8 cellular contexts compared by ENCODE assay signal in genomic region chr13:78659450-78660110, GRCh38. TPM values are rescaled to one million over a fixed set of nuclear protein-coding genes. Genes with fewer than 3 reads are reported as not detected.
DNase-seq lines count a peak whose midpoint lies in the region; ATAC-seq and TF ChIP-seq lines count a peak whose summit lies in the region.

No MANE protein-coding gene starts in this region.

- peaks cover 43% of the 10 kb centered on the region for H3K4me1 Mint-ChIP-seq in CD4-positive, alpha-beta T cell (ENCODE audit: low read depth)
- H3K4me1 Mint-ChIP-seq in endodermal cell: peaks cover 36% of the 10 kb centered on the region
- H3K4me1 Mint-ChIP-seq in naive thymus-derived CD8-positive, alpha-beta T cell: peaks cover 28 to 43% (median 40%) of the 10 kb centered on the region in 4 donors

- CTCF ChIA-PET in CD4-positive, alpha-beta T cell (lab: Charles Lee): no interaction called here

- H2AFZ ChIP-seq in OCI-LY3 (ENCODE audit: low read depth, low read length): peak overlapping the region; percentile 82

- H3K9me3 ChIP-seq in CD4-positive, alpha-beta T cell (ENCODE audit: control insufficient read depth, low read length): no peaks in the 10 kb centered on the region
- no peaks in the 10 kb centered on the region for H3K9me3 ChIP-seq in OCI-LY3 (ENCODE audit: insufficient read depth, low read length)
- H3K9me3 ChIP-seq in endodermal cell (ENCODE audit: control insufficient read depth, low read length): no peaks in the 10 kb centered on the region

- H3K4me1 ChIP-seq in OCI-LY3 (ENCODE audit: low read length) (peaks cover 17% of the 10 kb centered on the region), endodermal cell (ENCODE audit: control insufficient read depth, insufficient read depth, low read length) (no peaks in the 10 kb centered on the region)

- peak overlapping the region; percentile 77 for H3K4me2 ChIP-seq in OCI-LY3 (ENCODE audit: low read length)

- H3K4me3 ChIP-seq in OCI-LY3 (ENCODE audit: low read length) (peak overlapping the region; percentile 85), endodermal cell (ENCODE audit: low read length) (no peak overlapping the region)

- ATAC-seq in CD4-positive, alpha-beta T cell (ENCODE audit: poor library complexity): peak; percentile 31
- no peak for ATAC-seq in naive thymus-derived CD8-positive, alpha-beta T cell

- peaks cover 30% of the 10 kb centered on the region for H4K20me1 ChIP-seq in OCI-LY3 (ENCODE audit: insufficient read depth, low read length)

- no peak for TF ChIP-seq CTCF in CD4-positive, alpha-beta T cell (IDR thresholded peaks at IDR 0.05)
- TF ChIP-seq CTCF in OCI-LY3 (IDR thresholded peaks at IDR 0.05; ENCODE audit: low read depth, low read length): no peak
- TF ChIP-seq CTCF in endodermal cell (conservative IDR thresholded peaks at IDR 0.05): no peak

- peaks cover 43% of the 10 kb centered on the region for H3K79me2 ChIP-seq in OCI-LY3 (ENCODE audit: low read length)

- H3K36me3 ChIP-seq in OCI-LY3 (replicated peaks; ENCODE audit: low read depth, low read length) (peaks cover 11% of the 10 kb centered on the region), endodermal cell (ENCODE audit: control insufficient read depth, insufficient read depth, low read length) (no peaks in the 10 kb centered on the region)

- 92 to 94% methylated on average over 8 to 16 of the region's 17 CpGs for WGBS in endodermal cell (ENCODE audit: insufficient coverage in 1 of 2, insufficient read length in 1 of 2), 2 experiments

- H3K36me3 Mint-ChIP-seq in CD4-positive, alpha-beta T cell (ENCODE audit: low read depth): peaks cover 36% of the 10 kb centered on the region
- peaks cover 10% of the 10 kb centered on the region for H3K36me3 Mint-ChIP-seq in endodermal cell (ENCODE audit: low read depth)
- H3K36me3 Mint-ChIP-seq in naive thymus-derived CD8-positive, alpha-beta T cell: peaks cover 0 to 11% (median 4%) of the 10 kb centered on the region in 3 donors

- POLR2A ChIA-PET in CD4-positive, alpha-beta T cell (lab: Charles Lee): interaction anchor here (0.6 to 1.4 kb wide), 4 partner anchors 9 to 822 kb away, joined by 3 to 5 read pairs (median 4); partner anchors contain the start of gene NDFIP2
- POLR2A ChIA-PET in naive thymus-derived CD8-positive, alpha-beta T cell (lab: Charles Lee): interaction anchor here (0.7 to 0.9 kb wide), 2 partner anchors 54 to 746 kb away, joined by 3 read pairs; partner anchors contain the start of gene RBM26

- peak overlapping the region; percentile 91 for H3K27ac Mint-ChIP-seq in CD4-positive, alpha-beta T cell
- no peak overlapping the region for H3K27ac Mint-ChIP-seq in endodermal cell
- peak overlapping the region; percentile 49 to 99 (median 97) for H3K27ac Mint-ChIP-seq in naive thymus-derived CD8-positive, alpha-beta T cell

- peak overlapping the region; percentile 98 for H3K4me3 Mint-ChIP-seq in CD4-positive, alpha-beta T cell
- H3K4me3 Mint-ChIP-seq in endodermal cell: peak overlapping the region; percentile 93
- peak overlapping the region; percentile 95 to 100 (median 99) for H3K4me3 Mint-ChIP-seq in naive thymus-derived CD8-positive, alpha-beta T cell

- peak overlapping the region; percentile 89 for H3K9ac ChIP-seq in OCI-LY3 (ENCODE audit: low read length)
- H3K9ac ChIP-seq in endodermal cell (ENCODE audit: extremely low read depth, low read length, poor library complexity, severe bottlenecking): no peak overlapping the region

- no peaks in the 10 kb centered on the region for H3K27me3 Mint-ChIP-seq in CD4-positive, alpha-beta T cell
- H3K27me3 Mint-ChIP-seq in endodermal cell (ENCODE audit: insufficient read depth): peaks cover 44% of the 10 kb centered on the region
- H3K27me3 Mint-ChIP-seq in naive thymus-derived CD8-positive, alpha-beta T cell: peaks cover 0 to 3% (median 0%) of the 10 kb centered on the region in 5 donors

- no peaks in the 10 kb centered on the region for H3K27me3 ChIP-seq in CD4-positive, alpha-beta T cell (ENCODE audit: control insufficient read depth, insufficient read depth, low read length)
- H3K27me3 ChIP-seq in OCI-LY3 (ENCODE audit: low read depth, low read length) (no peaks in the 10 kb centered on the region), endodermal cell (ENCODE audit: control insufficient read depth, insufficient read depth, low read length, poor library complexity, severe bottlenecking) (no peaks in the 10 kb centered on the region)

- no peaks in the 10 kb centered on the region for H3K9me3 Mint-ChIP-seq in CD4-positive, alpha-beta T cell
- no peaks in the 10 kb centered on the region for H3K9me3 Mint-ChIP-seq in endodermal cell
- H3K9me3 Mint-ChIP-seq in naive thymus-derived CD8-positive, alpha-beta T cell: no peaks in the 10 kb centered on the region

- intact Hi-C loops in CD4-positive, alpha-beta T cell (cut with DNase I, micrococcal nuclease): loop anchor here (5.0 to 10.0 kb wide), 7 partner anchors 52 to 1332 kb away; partner anchors contain the start of genes MYCBP2 (in 1 of the 2), RBM26 (in 1 of the 2) and SLAIN1 (in 1 of the 2)

- no peak overlapping the region for H3K27ac ChIP-seq in CD4-positive, alpha-beta T cell (ENCODE audit: low read depth, low read length)
- peak overlapping the region; percentile 37 for H3K27ac ChIP-seq in OCI-LY3 (ENCODE audit: low read length)
- no peak overlapping the region for H3K27ac ChIP-seq in endodermal cell (ENCODE audit: low read depth, low read length)

- DNase-seq in CD4-positive, alpha-beta T cell: no peak
- no peak for DNase-seq in endodermal cell
- DNase-seq in naive thymus-derived CD8-positive, alpha-beta T cell: peak in 3 of 10 donors; percentile 17 to 38 (median 33)
- DNase-seq in T-helper 9 cell: no peak
- DNase-seq in NCI-H146 treated with DMSO at 0.1 percent for 48 hours (lab: John Stamatoyannopoulos, UW; ENCODE audit: unreplicated experiment): no peak
- DNase-seq in NCI-H446 (lab: John Stamatoyannopoulos, UW): no peak
- no peak for DNase-seq in KG1 (lab: John Stamatoyannopoulos, UW)

RNA-seq across cellular contexts. Expression of gene OBI1, which starts 0.6 kb away (rescaled TPM):
- total RNA-seq in CD4-positive, alpha-beta T cell: 1 to 10 TPM; 2.6 TPM
- 10 to 100 TPM; 16.7 to 28.6 TPM for total RNA-seq in endodermal cell
- 25.0 TPM for polyA plus RNA-seq in endodermal cell (2013, experiment 1 of 2)
- 22.9 TPM for polyA plus RNA-seq in endodermal cell (2013, experiment 2 of 2)
- total RNA-seq in naive thymus-derived CD8-positive, alpha-beta T cell: 10 to 100 TPM; 15.9 to 16.6 TPM
- polyA plus RNA-seq in naive thymus-derived CD8-positive, alpha-beta T cell: 10 to 100 TPM in 1 of 3 donors, 1 to 10 TPM in 2; 8.3 to 12.1 (median 9.6) TPM

RNA-seq across cellular contexts. Expression of gene POU4F1, which starts 56.2 kb away (rescaled TPM):
- total RNA-seq in CD4-positive, alpha-beta T cell: under 1 TPM; 0.11 to 0.14 TPM
- under 1 TPM; 0.11 to 0.15 TPM for total RNA-seq in endodermal cell
- polyA plus RNA-seq in endodermal cell (2013, experiment 1 of 2): 11.4 TPM
- 8.4 TPM for polyA plus RNA-seq in endodermal cell (2013, experiment 2 of 2)
- total RNA-seq in naive thymus-derived CD8-positive, alpha-beta T cell: not detected
- polyA plus RNA-seq in naive thymus-derived CD8-positive, alpha-beta T cell: not detected

Comparison
In these comparisons a context has a peak if more than half of its experiments do, and no peak if none do; other contexts are left out.
1. RNA of gene OBI1, which starts 0.6 kb away (total RNA-seq): 16.7 to 28.6 TPM in endodermal cell and 15.9 to 16.6 TPM in naive thymus-derived CD8-positive, alpha-beta T cell; 2.6 TPM in CD4-positive, alpha-beta T cell; every median in the first group is over 4 times any median in the second.
2. Peak in every context shown above with its lines, with median percentiles within 50 percentile points of each other: H3K4me3 Mint-ChIP-seq.